In genomic region chr2:42048318-42049251, GRCh38 we compare ENCODE assay signal across 8 cellular contexts. TPM values are rescaled to one million over a fixed set of nuclear protein-coding genes. Genes with fewer than 3 reads are reported as not detected.
DNase-seq lines count a peak whose midpoint lies in the region; ATAC-seq, FAIRE-seq and TF ChIP-seq lines count a peak whose summit lies in the region.

No MANE protein-coding gene starts in this region.

- no peaks in the 10 kb centered on the region for H3K9me3 ChIP-seq in mesodermal cell (ENCODE audit: control insufficient read depth, low read length)
- H3K9me3 ChIP-seq in uterus: no peaks in the 10 kb centered on the region

- no peak overlapping the region for H3K27ac Mint-ChIP-seq in dendritic cell treated with granulocyte-macrophage colony-stimulating factor and Interleukin-4, amounts not matched to agents 40 ng/mL and 50 ng/mL, for 4 days

- 1 to 2% methylated on average over 55 to 78 of the region's 80 CpGs for WGBS in mesodermal cell (ENCODE audit: insufficient coverage in 2 of 2), 2 experiments

- H3K4me1 Mint-ChIP-seq in dendritic cell treated with granulocyte-macrophage colony-stimulating factor and Interleukin-4, amounts not matched to agents 40 ng/mL and 50 ng/mL, for 4 days (ENCODE audit: low read depth): no peaks in the 10 kb centered on the region

- FAIRE-seq in GM12891 (lab: Jason Lieb, UNC) (peak; percentile 66), HTR-8/SVneo (lab: Jason Lieb, UNC) (peak; percentile 78)

- H3K9me3 Mint-ChIP-seq in dendritic cell treated with granulocyte-macrophage colony-stimulating factor and Interleukin-4, amounts not matched to agents 40 ng/mL and 50 ng/mL, for 4 days: no peaks in the 10 kb centered on the region

- H3K36me3 Mint-ChIP-seq in dendritic cell treated with granulocyte-macrophage colony-stimulating factor and Interleukin-4, amounts not matched to agents 40 ng/mL and 50 ng/mL, for 4 days (ENCODE audit: low read depth): no peaks in the 10 kb centered on the region

- H3K27ac ChIP-seq in mesodermal cell (ENCODE audit: low read depth, low read length, severe bottlenecking) (no peak overlapping the region), uterus (peak overlapping the region; percentile 94 to 96)

- H3K36me3 ChIP-seq in mesodermal cell (ENCODE audit: control insufficient read depth, insufficient read depth, low read length) (peaks cover 14% of the 10 kb centered on the region), uterus (no peaks in the 10 kb centered on the region)

- peaks cover 74% of the 10 kb centered on the region for H3K27me3 Mint-ChIP-seq in dendritic cell treated with granulocyte-macrophage colony-stimulating factor and Interleukin-4, amounts not matched to agents 40 ng/mL and 50 ng/mL, for 4 days

- no peak for DNase-seq in GM12891 (ENCODE audit: insufficient read length, low spot score)
- DNase-seq in HTR-8/SVneo (ENCODE audit: insufficient read length, low spot score): no peak
- peak; percentile 50 to 66 for DNase-seq in uterus
- no peak for DNase-seq in SKM-1 treated with dmso at 0.1 percent for 144 hours (lab: John Stamatoyannopoulos, UW; ENCODE audit: unreplicated experiment)
- no peak for DNase-seq in SHP77 treated with DMSO at 0.1 percent for 48 hours (lab: John Stamatoyannopoulos, UW)

- peaks cover 47% of the 10 kb centered on the region for H3K4me1 ChIP-seq in mesodermal cell (ENCODE audit: control insufficient read depth, insufficient read depth, low read length, poor library complexity, severe bottlenecking)
- H3K4me1 ChIP-seq in uterus: peaks cover 0 to 28% of the 10 kb centered on the region in 2 donors

- TF ChIP-seq POLR2A in GM12891 (IDR thresholded peaks at IDR 0.05; ENCODE audit: low read depth, low read length): no peak
- TF ChIP-seq POLR2A in uterus (IDR thresholded peaks at IDR 0.05): no peak

- TF ChIP-seq CTCF in uterus (IDR thresholded peaks at IDR 0.05): peak in 1 of 4 experiments; percentile 4

- ATAC-seq in GM21515 (IDR thresholded peaks at IDR 0.05; ENCODE audit: unreplicated experiment): no peak

- H3K4me3 ChIP-seq in mesodermal cell (ENCODE audit: extremely low read depth, insufficient read depth, low read length, poor library complexity, severe bottlenecking): peak overlapping the region; percentile 68
- H3K4me3 ChIP-seq in uterus: peak overlapping the region; percentile 83 to 90

- peak overlapping the region; percentile 32 for H3K4me3 Mint-ChIP-seq in dendritic cell treated with granulocyte-macrophage colony-stimulating factor and Interleukin-4, amounts not matched to agents 40 ng/mL and 50 ng/mL, for 4 days

- intact Hi-C loops in dendritic cell treated with granulocyte-macrophage colony-stimulating factor and Interleukin-4, amounts not matched to agents 40 ng/mL and 50 ng/mL, for 4 days (cut with micrococcal nuclease): no loop called here
- intact Hi-C loops in uterus (cut with DNase I; ENCODE audit: low total_unique reads): no loop called here

- no peaks in the 10 kb centered on the region for H3K27me3 ChIP-seq in uterus

TF ChIP-seq in GM12891, 5 proteins besides CTCF, POLR2A, EP300 and RAD21:
- TF ChIP-seq PAX5 (IDR thresholded peaks at IDR 0.05; ENCODE audit: insufficient read depth, low read length, severe bottlenecking): no peak
- no peak for TF ChIP-seq TAF1 (IDR thresholded peaks at IDR 0.05; ENCODE audit: low read depth, low read length)
- TF ChIP-seq POLR2AphosphoS5 (IDR thresholded peaks at IDR 0.05; ENCODE audit: low read depth, low read length): no peak
- no peak for TF ChIP-seq SPI1 (IDR thresholded peaks at IDR 0.05; ENCODE audit: low read depth, low read length)
- no peak for TF ChIP-seq POU2F2 (IDR thresholded peaks at IDR 0.05; ENCODE audit: low read depth, low read length)

RNA-seq across cellular contexts. Expression of gene PKDCC, which starts 0.8 kb away (rescaled TPM):
- 1.3 TPM for polyA plus RNA-seq in GM12891 (2012; ENCODE audit: low read depth, missing spikeins)
- 90.7 TPM for polyA plus RNA-seq in mesodermal cell (2013, experiment 1 of 2)
- 89.6 TPM for polyA plus RNA-seq in mesodermal cell (2013, experiment 2 of 2)
- 100 to 1,000 TPM in 2 of 4 donors, 10 to 100 TPM in 2; 34.1 to 244 (median 109) TPM for total RNA-seq in uterus

Comparison
In these comparisons a context has a peak if more than half of its experiments do, and no peak if none do; other contexts are left out.
1. DNase-seq: peak in uterus (2 of 2); none in GM12891 (single experiment), HTR-8/SVneo (single experiment), SKM-1 treated with dmso at 0.1 percent for 144 hours (single experiment) and SHP77 treated with DMSO at 0.1 percent for 48 hours (single experiment).